In genomic region chr16:8764486-8765250, GRCh38 we compare ENCODE assay signal across 15 cellular contexts. TPM values are rescaled to one million over a fixed set of nuclear protein-coding genes. Genes with fewer than 3 reads are reported as not detected.
DNase-seq lines count a peak whose midpoint lies in the region; ATAC-seq and TF ChIP-seq lines count a peak whose summit lies in the region.
"Had no signal": no experiment of that assay in that cellular context is flagged by ENCODE, and none has a peak within 500 bp of the region (broad histone marks: within the 10 kb centered on the region; RNA-seq: fewer than 3 reads in every experiment).

No MANE protein-coding gene starts in this region.

- no peak overlapping the region for H3K18ac ChIP-seq in H9 (ENCODE audit: insufficient read length, low read depth, low read length)

- no peak overlapping the region for H2BK5ac ChIP-seq in H9 (ENCODE audit: insufficient read length, low read length)

- no peak overlapping the region for H3K56ac ChIP-seq in H9 (ENCODE audit: insufficient read length, low read depth, low read length)

- no peak overlapping the region for H3K27ac ChIP-seq in GM23338 (ENCODE audit: low read depth)
- H3K27ac ChIP-seq in H9 (ENCODE audit: insufficient read length, low read depth, low read length), result no peak overlapping the region
- H3K27ac ChIP-seq in endodermal cell (ENCODE audit: low read depth, low read length), result peak overlapping the region; percentile 75
- H3K27ac ChIP-seq: GM23248 had no signal

- H3K4me1 ChIP-seq in GM23338 (ENCODE audit: insufficient read depth) (peaks cover 17% of the 10 kb centered on the region), H9 (ENCODE audit: insufficient read depth, low read length) (no peaks in the 10 kb centered on the region), endodermal cell (ENCODE audit: control insufficient read depth, insufficient read depth, low read length) (no peaks in the 10 kb centered on the region)

- no peak overlapping the region for H2AK5ac ChIP-seq in H9 (ENCODE audit: insufficient read length, low read length)

- no peak overlapping the region for H2BK20ac ChIP-seq in H9 (ENCODE audit: low read depth, low read length, poor library complexity, severe bottlenecking)

- H3T11ph ChIP-seq in H9 (ENCODE audit: low read length), result no peak overlapping the region

- H3K4me1 Mint-ChIP-seq in GM23338, result peaks cover 16% of the 10 kb centered on the region
- H3K4me1 Mint-ChIP-seq in H9, result peaks cover 13 to 14% of the 10 kb centered on the region in 2 experiments
- H3K4me1 Mint-ChIP-seq in endodermal cell, result peaks cover 13% of the 10 kb centered on the region
- peaks cover 28% of the 10 kb centered on the region for H3K4me1 Mint-ChIP-seq in neural crest cell
- H3K4me1 Mint-ChIP-seq in activated naive CD8-positive, alpha-beta T cell treated with anti-CD3 and anti-CD28 coated beads for 36 hours, result no peaks in the 10 kb centered on the region
- H3K4me1 Mint-ChIP-seq: B cell, IgD-negative memory B cell had no signal

- H3K79me1 ChIP-seq in H9 (ENCODE audit: insufficient read depth, low read depth, low read length, poor library complexity, severe bottlenecking), result no peaks in the 10 kb centered on the region

- H3K9me3 ChIP-seq in H9 (ENCODE audit: control insufficient read depth, low read depth, low read length), result no peaks in the 10 kb centered on the region
- H3K9me3 ChIP-seq in endodermal cell (ENCODE audit: control insufficient read depth, low read length), result no peaks in the 10 kb centered on the region

- H3K36me3 Mint-ChIP-seq in GM23338 (ENCODE audit: low read depth), result no peaks in the 10 kb centered on the region
- no peaks in the 10 kb centered on the region; a peak in 1 of 7 replicates for H3K36me3 Mint-ChIP-seq in H9 (ENCODE audit: insufficient read depth in 1 of 3, low read depth in 3 of 3)
- H3K36me3 Mint-ChIP-seq in endodermal cell (ENCODE audit: low read depth), result peaks cover 12% of the 10 kb centered on the region
- peaks cover 5% of the 10 kb centered on the region for H3K36me3 Mint-ChIP-seq in neural crest cell (ENCODE audit: low read depth)
- no peaks in the 10 kb centered on the region for H3K36me3 Mint-ChIP-seq in activated naive CD8-positive, alpha-beta T cell treated with anti-CD3 and anti-CD28 coated beads for 36 hours

- no peaks in the 10 kb centered on the region for H3K36me3 ChIP-seq in GM23338 (ENCODE audit: insufficient read depth)
- H3K36me3 ChIP-seq in endodermal cell (ENCODE audit: control insufficient read depth, insufficient read depth, low read length), result no peaks in the 10 kb centered on the region

- H3K14ac ChIP-seq in H9 (ENCODE audit: insufficient read depth, low read length), result no peak overlapping the region; the same call in 1 of the 2 replicates

- H2BK120ac ChIP-seq in H9 (ENCODE audit: low read depth, low read length, poor library complexity, severe bottlenecking), result no peak overlapping the region

- peak overlapping the region; percentile 64; the same call in 1 of the 2 replicates for H3K4me2 ChIP-seq in GM23338
- H3K4me2 ChIP-seq in H9 (ENCODE audit: insufficient read depth, insufficient read length, low read length), result no peak overlapping the region

- TF ChIP-seq CTCF in GM23338 (conservative IDR thresholded peaks at IDR 0.05; ENCODE audit: low read depth in 2 of 2) (no peak), H9 (conservative IDR thresholded peaks at IDR 0.05) (no peak), endodermal cell (conservative IDR thresholded peaks at IDR 0.05) (no peak), neural crest cell (conservative IDR thresholded peaks at IDR 0.05) (no peak)

- H3K4ac ChIP-seq in H9 (ENCODE audit: low read depth, low read length), result no peak overlapping the region

- H2AFZ ChIP-seq in GM23338, result peak overlapping the region; percentile 83
- H2AFZ ChIP-seq in H9 (ENCODE audit: low read length), result no peak overlapping the region
- H2AFZ ChIP-seq: GM23248 had no signal

- peaks cover 14% of the 10 kb centered on the region for H3K27me3 Mint-ChIP-seq in GM23338 (ENCODE audit: insufficient read depth, low read depth, poor library complexity)
- H3K27me3 Mint-ChIP-seq in H9 (ENCODE audit: low read depth), result no peaks in the 10 kb centered on the region; the same call in 1 of the 2 replicates
- H3K27me3 Mint-ChIP-seq in endodermal cell (ENCODE audit: insufficient read depth), result no peaks in the 10 kb centered on the region
- no peaks in the 10 kb centered on the region for H3K27me3 Mint-ChIP-seq in neural crest cell (ENCODE audit: low read depth)
- no peaks in the 10 kb centered on the region for H3K27me3 Mint-ChIP-seq in activated naive CD8-positive, alpha-beta T cell treated with anti-CD3 and anti-CD28 coated beads for 36 hours
- H3K27me3 Mint-ChIP-seq: B cell; CD4-positive, alpha-beta T cell; IgD-negative memory B cell had no signal

- H3K4me3 ChIP-seq in GM23338 (0 out of 2 replicates have a peak overlapping the region, but pooled peaks have one; percentile 3), endodermal cell (ENCODE audit: low read length) (no peak overlapping the region)
- H3K4me3 ChIP-seq: GM23248 had no signal

- H3K79me2 ChIP-seq in GM23338 (replicated peaks; ENCODE audit: insufficient read depth), result no peaks in the 10 kb centered on the region
- H3K79me2 ChIP-seq in H9 (ENCODE audit: insufficient read depth, low read length), result no peaks in the 10 kb centered on the region

- no peaks in the 10 kb centered on the region for H3K23me2 ChIP-seq in H9 (ENCODE audit: insufficient read length, low read depth, low read length, poor library complexity, severe bottlenecking)

- no peak overlapping the region for H2BK15ac ChIP-seq in H9 (ENCODE audit: low read depth, low read length)

- DNase-seq in GM23338 (ENCODE audit: low spot score) (peak; percentile 49), H9 (peak; percentile 44), endodermal cell (peak; percentile 77), neural crest cell (ENCODE audit: low read depth, low spot score) (no peak)
- DNase-seq in activated effector memory CD4-positive, alpha-beta T cell treated with anti-CD3 and anti-CD28 coated beads, Interleukin-2, amount 50 U/mL, for 16 hours, result no peak
- DNase-seq in activated naive CD8-positive, alpha-beta T cell treated with anti-CD3 and anti-CD28 coated beads for 36 hours, result no peak
- DNase-seq: C1 segment of cervical spinal cord; Calu3; CD4-positive, alpha-beta T cell; DMS 273 treated with DMSO at 0.1 percent for 48 hours; GM23248; HCEC 1CT had no signal

- H3K9ac ChIP-seq in H9 (ENCODE audit: extremely low read depth, insufficient read length, low read length), result no peak overlapping the region
- no peak overlapping the region for H3K9ac ChIP-seq in endodermal cell (ENCODE audit: extremely low read depth, low read length, poor library complexity, severe bottlenecking)
- H3K9ac ChIP-seq: GM23248 had no signal

- peak; percentile 81 for ATAC-seq in GM23338
- ATAC-seq in HG03025 (IDR thresholded peaks at IDR 0.05; ENCODE audit: low FRiP score, unreplicated experiment), result no peak

- no peak overlapping the region for H3K27ac Mint-ChIP-seq in GM23338
- H3K27ac Mint-ChIP-seq in H9, result 0 out of 7 replicates have a peak overlapping the region, but pooled peaks of 1 of the 3 experiments have one; percentile 15
- no peak overlapping the region for H3K27ac Mint-ChIP-seq in endodermal cell
- H3K27ac Mint-ChIP-seq in neural crest cell (ENCODE audit: unreplicated experiment), result peak overlapping the region; percentile 45
- H3K27ac Mint-ChIP-seq in activated naive CD8-positive, alpha-beta T cell treated with anti-CD3 and anti-CD28 coated beads for 36 hours, result no peak overlapping the region
- H3K27ac Mint-ChIP-seq: B cell; CD4-positive, alpha-beta T cell had no signal

- no peak overlapping the region for H3K23ac ChIP-seq in H9 (ENCODE audit: insufficient read length, low read depth, low read length)

- no peak overlapping the region for H4K8ac ChIP-seq in H9 (replicated peaks; ENCODE audit: insufficient read length, low read depth, low read length)

- H3K9me2 ChIP-seq in GM23338 (ENCODE audit: insufficient read depth), result no peaks in the 10 kb centered on the region

- H3K27me3 ChIP-seq in GM23338 (ENCODE audit: insufficient read depth) (no peaks in the 10 kb centered on the region), H9 (ENCODE audit: insufficient read depth, low read length) (no peaks in the 10 kb centered on the region), endodermal cell (ENCODE audit: control insufficient read depth, insufficient read depth, low read length, poor library complexity, severe bottlenecking) (no peaks in the 10 kb centered on the region)

- no peak overlapping the region for H4K91ac ChIP-seq in H9 (ENCODE audit: insufficient read length, low read depth, low read length)

- WGBS in H9 (ENCODE audit: extremely low coverage, insufficient read length, low lambda C conversion rate), result no CpG with 5 or more reads among the region's 18 CpGs
- 86% methylated on average over 17 to 18 of the region's 18 CpGs for WGBS in endodermal cell (ENCODE audit: insufficient coverage in 1 of 2, insufficient read length in 1 of 2), 2 experiments

- no peaks in the 10 kb centered on the region for H3K9me3 Mint-ChIP-seq in GM23338
- H3K9me3 Mint-ChIP-seq in H9, result no peaks in the 10 kb centered on the region
- H3K9me3 Mint-ChIP-seq in endodermal cell, result no peaks in the 10 kb centered on the region
- H3K9me3 Mint-ChIP-seq in neural crest cell, result no peaks in the 10 kb centered on the region
- no peaks in the 10 kb centered on the region for H3K9me3 Mint-ChIP-seq in activated naive CD8-positive, alpha-beta T cell treated with anti-CD3 and anti-CD28 coated beads for 36 hours
- H3K9me3 Mint-ChIP-seq: CD4-positive, alpha-beta T cell; IgD-negative memory B cell had no signal

- H4K20me1 ChIP-seq in GM23338 (replicated peaks; ENCODE audit: insufficient read depth) (no peaks in the 10 kb centered on the region), H9 (ENCODE audit: control insufficient read depth, insufficient read depth, insufficient read length) (no peaks in the 10 kb centered on the region)

- no peak overlapping the region for H4K5ac ChIP-seq in H9 (ENCODE audit: insufficient read length, low read depth, low read length)

- peaks cover 8% of the 10 kb centered on the region; the same call in 1 of the 2 replicates for H3F3A ChIP-seq in GM23338 (replicated peaks; ENCODE audit: low read depth)

- H3K4me3 Mint-ChIP-seq in GM23338, result no peak overlapping the region
- no peak overlapping the region for H3K4me3 Mint-ChIP-seq in H9
- no peak overlapping the region for H3K4me3 Mint-ChIP-seq in endodermal cell
- no peak overlapping the region for H3K4me3 Mint-ChIP-seq in neural crest cell
- H3K4me3 Mint-ChIP-seq in activated naive CD8-positive, alpha-beta T cell treated with anti-CD3 and anti-CD28 coated beads for 36 hours, result no peak overlapping the region
- H3K4me3 Mint-ChIP-seq: B cell; CD4-positive, alpha-beta T cell; IgD-negative memory B cell had no signal

- no peak overlapping the region for H2BK12ac ChIP-seq in H9 (ENCODE audit: insufficient read length, low read depth, low read length)

RNA-seq across cellular contexts. Expression of gene TMEM186, which starts 32.8 kb away (rescaled TPM):
- total RNA-seq in GM23338 (2014; rRNA removed; shearing (Covaris generic)), result 8.3 and 11.2 TPM in 2 replicates
- 11.7 and 14.8 TPM in 2 replicates for polyA plus RNA-seq in GM23338 (2016; fragmentation: Nextera tagmentation; extraction: Ambion mirVana)
- 8.6 and 9.6 TPM in 2 replicates for total RNA-seq in H9 (2021)
- total RNA-seq in endodermal cell, result 10 to 100 TPM; 10.9 to 14.0 TPM
- 9.9 TPM for polyA plus RNA-seq in endodermal cell (2013, experiment 1 of 2)
- polyA plus RNA-seq in endodermal cell (2013, experiment 2 of 2), result 7.7 TPM
- total RNA-seq in neural crest cell, result 11.1 and 11.8 TPM in 2 replicates
- 10 to 100 TPM; 14.4 to 15.1 TPM for total RNA-seq in activated naive CD8-positive, alpha-beta T cell treated with anti-CD3 and anti-CD28 coated beads for 36 hours

RNA-seq across cellular contexts. Expression of gene PMM2, which starts 33.0 kb away (rescaled TPM):
- 38.2 and 45.1 TPM in 2 replicates for total RNA-seq in GM23338 (2014; rRNA removed; shearing (Covaris generic))
- polyA plus RNA-seq in GM23338 (2016; fragmentation: Nextera tagmentation; extraction: Ambion mirVana), result 60.4 and 64.0 TPM in 2 replicates
- total RNA-seq in H9 (2021) (79.3 and 82.7 TPM in 2 replicates), endodermal cell (10 to 100 TPM; 47.6 to 48.2 TPM), neural crest cell (20.8 and 21.5 TPM in 2 replicates)
- 18.2 TPM for polyA plus RNA-seq in endodermal cell (2013, experiment 1 of 2)
- polyA plus RNA-seq in endodermal cell (2013, experiment 2 of 2), result 19.4 TPM
- total RNA-seq in activated naive CD8-positive, alpha-beta T cell treated with anti-CD3 and anti-CD28 coated beads for 36 hours, result 10 to 100 TPM; 59.0 to 59.8 TPM

Comparison
In these comparisons a context has a peak if more than half of its experiments do, and no peak if none do; other contexts are left out.
1. DNase-seq: peak in GM23338 (single experiment), H9 (single experiment) and endodermal cell (single experiment); none in neural crest cell (single experiment), activated effector memory CD4-positive, alpha-beta T cell treated with anti-CD3 and anti-CD28 coated beads, Interleukin-2, amount 50 U/mL, for 16 hours (single experiment) and activated naive CD8-positive, alpha-beta T cell treated with anti-CD3 and anti-CD28 coated beads for 36 hours (single experiment).